In genomic region chr15:89813381-89814111, GRCh38 we compare ENCODE assay signal across 9 cellular contexts. TPM values are rescaled to one million over a fixed set of nuclear protein-coding genes. Genes with fewer than 3 reads are reported as not detected.
DNase-seq lines count a peak whose midpoint lies in the region; ATAC-seq and TF ChIP-seq lines count a peak whose summit lies in the region.
"Had no signal": no experiment of that assay in that cellular context is flagged by ENCODE, and none has a peak within 500 bp of the region (broad histone marks: within the 10 kb centered on the region; RNA-seq: fewer than 3 reads in every experiment).

No MANE protein-coding gene starts in this region.

- TF ChIP-seq POLR2A in GM18505 (IDR thresholded peaks at IDR 0.05; ENCODE audit: borderline replicate concordance, extremely low read depth, insufficient read depth, insufficient read length), result no peak

- H3K27ac Mint-ChIP-seq in endodermal cell, result no peak overlapping the region
- no peak overlapping the region for H3K27ac Mint-ChIP-seq in neural progenitor cell

- DNase-seq in BJ (ENCODE audit: low read depth) (no peak), HL-60 (ENCODE audit: low read depth in 1 of 2, low spot score in 1 of 2) (no peak), endodermal cell (no peak), neural progenitor cell (ENCODE audit: low spot score) (no peak), nucleus accumbens (lab: John Stamatoyannopoulos, UW) (no peak)
- DNase-seq in activated CD4-positive, CD25-positive, alpha-beta regulatory T cell treated with anti-CD3 and anti-CD28 coated beads, Interleukin-2, amount 50 U/mL, for 72 hours, result no peak

- no peak overlapping the region for H3K9ac ChIP-seq in endodermal cell (ENCODE audit: extremely low read depth, low read length, poor library complexity, severe bottlenecking)
- H3K9ac ChIP-seq in neural progenitor cell, result no peak overlapping the region

- H3K79me2 ChIP-seq in neural progenitor cell (ENCODE audit: low read depth), result no peaks in the 10 kb centered on the region

- H3F3A ChIP-seq in neural progenitor cell (ENCODE audit: low read depth), result peaks cover 11% of the 10 kb centered on the region

- ATAC-seq in GM18505 (IDR thresholded peaks at IDR 0.05; ENCODE audit: unreplicated experiment) (no peak), HG03039 (IDR thresholded peaks at IDR 0.05; ENCODE audit: unreplicated experiment) (no peak)

- H3K4me3 Mint-ChIP-seq in endodermal cell (peak overlapping the region; percentile 40), neural progenitor cell (no peak overlapping the region)

- H3K4me1 Mint-ChIP-seq in endodermal cell, result peaks cover 6% of the 10 kb centered on the region
- H3K4me1 Mint-ChIP-seq in neural progenitor cell, result peaks cover 13% of the 10 kb centered on the region

- H3K27me3 Mint-ChIP-seq in endodermal cell (ENCODE audit: insufficient read depth) (peaks cover 69% of the 10 kb centered on the region), neural progenitor cell (ENCODE audit: insufficient read depth, low read depth) (peaks cover 32% of the 10 kb centered on the region)

- H3K9me3 Mint-ChIP-seq in endodermal cell (peaks cover 15% of the 10 kb centered on the region), neural progenitor cell (peaks cover 16% of the 10 kb centered on the region)

- H3K36me3 ChIP-seq in BJ (ENCODE audit: control insufficient read depth, insufficient read depth, low read length) (peaks cover 9% of the 10 kb centered on the region), endodermal cell (ENCODE audit: control insufficient read depth, insufficient read depth, low read length) (no peaks in the 10 kb centered on the region), neural progenitor cell (no peaks in the 10 kb centered on the region)

- H3K4me1 ChIP-seq in endodermal cell (ENCODE audit: control insufficient read depth, insufficient read depth, low read length), result peaks cover 4% of the 10 kb centered on the region
- peaks cover 11% of the 10 kb centered on the region for H3K4me1 ChIP-seq in neural progenitor cell

- CTCF ChIA-PET in BJ (lab: Yijun Ruan, JAX), result interaction anchor here (0.9 to 3.0 kb wide), 6 partner anchors 25 to 75 kb away, joined by 3 to 16 read pairs (median 10); no protein-coding TSS in a partner anchor

- H2AFZ ChIP-seq in neural progenitor cell (replicated peaks), result no peak overlapping the region

- H3K36me3 Mint-ChIP-seq in endodermal cell (ENCODE audit: low read depth), result no peaks in the 10 kb centered on the region
- peaks cover 2% of the 10 kb centered on the region for H3K36me3 Mint-ChIP-seq in neural progenitor cell

- peak overlapping the region; percentile 77 for H3K4me2 ChIP-seq in neural progenitor cell

- H3K4me3 ChIP-seq in BJ (ENCODE audit: low read depth, low read length) (peak overlapping the region; percentile 80), HL-60 (replicated peaks; ENCODE audit: insufficient read depth, low read length) (peak overlapping the region; percentile 82), endodermal cell (ENCODE audit: low read length) (no peak overlapping the region), neural progenitor cell (no peak overlapping the region)

- H3K9me3 ChIP-seq in endodermal cell (ENCODE audit: control insufficient read depth, low read length), result peaks cover 9% of the 10 kb centered on the region
- H3K9me3 ChIP-seq in neural progenitor cell (ENCODE audit: low read depth), result no peaks in the 10 kb centered on the region

- H4K20me1 ChIP-seq in neural progenitor cell (ENCODE audit: low read depth), result no peaks in the 10 kb centered on the region

- POLR2A ChIA-PET in BJ (lab: Charles Lee), result no interaction called here

- TF ChIP-seq CTCF in BJ (IDR thresholded peaks at IDR 0.05; ENCODE audit: insufficient read depth, low read depth, low read length) (no peak), HL-60 (IDR thresholded peaks at IDR 0.05; ENCODE audit: insufficient read depth, low read length) (no peak), endodermal cell (conservative IDR thresholded peaks at IDR 0.05) (no peak), neural progenitor cell (IDR thresholded peaks at IDR 0.05) (no peak)

- H3K27me3 ChIP-seq in BJ (ENCODE audit: control insufficient read depth, insufficient read depth, low read length) (no peaks in the 10 kb centered on the region), HL-60 (ENCODE audit: insufficient read depth, poor library complexity, severe bottlenecking) (no peaks in the 10 kb centered on the region), endodermal cell (ENCODE audit: control insufficient read depth, insufficient read depth, low read length, poor library complexity, severe bottlenecking) (peaks cover 57% of the 10 kb centered on the region), neural progenitor cell (peaks cover 52% of the 10 kb centered on the region)

- 85% methylated on average over 4 to 12 of the region's 13 CpGs for WGBS in endodermal cell (ENCODE audit: insufficient coverage in 1 of 2, insufficient read length in 1 of 2), 2 experiments

- H3K27ac ChIP-seq in HL-60 (replicated peaks), result peak overlapping the region; percentile 98
- H3K27ac ChIP-seq in endodermal cell (ENCODE audit: low read depth, low read length), result no peak overlapping the region
- H3K27ac ChIP-seq in neural progenitor cell, result no peak overlapping the region

RNA-seq across cellular contexts. Expression of gene ANPEP, which starts 1.1 kb away (rescaled TPM):
- 122 and 187 TPM in 2 replicates for polyA plus RNA-seq in BJ (2011; rRNA removed)
- polyA minus RNA-seq in BJ (2011; rRNA and poly(A)+ RNA removed), result 181 and 197 TPM in 2 replicates
- total RNA-seq in endodermal cell, result 1 to 10 TPM in 1 of 2 donors, under 1 TPM in 1; 0.95 to 3.3 TPM
- polyA plus RNA-seq in endodermal cell (2013, experiment 1 of 2), result 2.0 TPM
- polyA plus RNA-seq in endodermal cell (2013, experiment 2 of 2), result 2.2 TPM
- total RNA-seq in neural progenitor cell (ENCODE audit: low replicate concordance), result 2.7 and 4.7 TPM in 2 replicates

RNA-seq across cellular contexts. Expression of gene MESP2, which starts 37.4 kb away (rescaled TPM):
- polyA plus RNA-seq in BJ (2011; rRNA removed), result 0.28 and 0.39 TPM in 2 replicates
- polyA minus RNA-seq in BJ (2011; rRNA and poly(A)+ RNA removed), result not detected in 2 replicates
- total RNA-seq in endodermal cell (1 to 10 TPM in 1 of 2 donors, under 1 TPM in 1; 0.22 to 1.3 TPM), neural progenitor cell (ENCODE audit: low replicate concordance) (0.19 TPM in 1 of 2 replicates, not detected in the other)
- 0.68 TPM for polyA plus RNA-seq in endodermal cell (2013, experiment 1 of 2)
- polyA plus RNA-seq in endodermal cell (2013, experiment 2 of 2), result 0.54 TPM
- total RNA-seq: renal cortical epithelial cell had no signal

Comparison
In these comparisons a context has a peak if more than half of its experiments do, and no peak if none do; other contexts are left out.
1. H3K4me3 ChIP-seq: peak in BJ (single experiment) and HL-60 (single experiment); none in endodermal cell (single experiment) and neural progenitor cell (single experiment).